9 cellular contexts compared by ENCODE assay signal in genomic region chr5:135053278-135053677, GRCh38. TPM values are rescaled to one million over a fixed set of nuclear protein-coding genes. Genes with fewer than 3 reads are reported as not detected.
A peak's percentile ranks its signal among the peaks of the same experiment; 100 is the strongest.
DNase-seq lines count a peak whose midpoint lies in the region; ATAC-seq and TF ChIP-seq lines count a peak whose summit lies in the region.
"Had no signal": no experiment of that assay in that cellular context is flagged by ENCODE, and none has a peak within 500 bp of the region (broad histone marks: within the 10 kb centered on the region; RNA-seq: fewer than 3 reads in every experiment).

No MANE protein-coding gene starts in this region.

- TF ChIP-seq CTCF in Loucy (conservative IDR thresholded peaks at IDR 0.05; ENCODE audit: low read length) (no peak), mucosa of descending colon (IDR thresholded peaks at IDR 0.05) (no peak), gastroesophageal sphincter (IDR thresholded peaks at IDR 0.05) (no peak)

- H3K9me3 ChIP-seq in Loucy (ENCODE audit: insufficient read depth, low read depth, low read length), result no peaks in the 10 kb centered on the region
- no peaks in the 10 kb centered on the region for H3K9me3 ChIP-seq in mucosa of descending colon
- no peaks in the 10 kb centered on the region for H3K9me3 ChIP-seq in gastroesophageal sphincter
- H3K9me3 ChIP-seq: left ventricle myocardium inferior had no signal

- H2AFZ ChIP-seq in Loucy (ENCODE audit: low read length), result no peak overlapping the region

- H3K4me1 ChIP-seq in Loucy (ENCODE audit: insufficient read depth, low read length, poor library complexity, severe bottlenecking) (peaks cover 22% of the 10 kb centered on the region), mucosa of descending colon (ENCODE audit: low read depth) (no peaks in the 10 kb centered on the region), gastroesophageal sphincter (no peaks in the 10 kb centered on the region)

- H3K36me3 ChIP-seq in Loucy (ENCODE audit: insufficient read depth, low read length), result no peaks in the 10 kb centered on the region
- no peaks in the 10 kb centered on the region for H3K36me3 ChIP-seq in mucosa of descending colon (ENCODE audit: low read depth)
- no peaks in the 10 kb centered on the region for H3K36me3 ChIP-seq in gastroesophageal sphincter
- H3K36me3 ChIP-seq: left ventricle myocardium inferior had no signal

- ATAC-seq in HG02642 (IDR thresholded peaks at IDR 0.05; ENCODE audit: poor library complexity, unreplicated experiment) (peak; percentile 88), mucosa of descending colon (peak; percentile 65), gastroesophageal sphincter (no peak)

- H3K4me3 ChIP-seq in Loucy (ENCODE audit: low read length, poor library complexity, severe bottlenecking), result no peak overlapping the region
- no peak overlapping the region for H3K4me3 ChIP-seq in mucosa of descending colon
- H3K4me3 ChIP-seq in gastroesophageal sphincter, result no peak overlapping the region
- H3K4me3 ChIP-seq: left ventricle myocardium inferior had no signal

- TF ChIP-seq POLR2A in gastroesophageal sphincter (IDR thresholded peaks at IDR 0.05), result no peak

- no peaks in the 10 kb centered on the region for H3K9me2 ChIP-seq in Loucy (replicated peaks; ENCODE audit: low read depth, low read length)

- peak overlapping the region; percentile 56 for H3K4me2 ChIP-seq in Loucy (ENCODE audit: low read depth, low read length, poor library complexity, severe bottlenecking)

- no peak overlapping the region for H3K27ac ChIP-seq in gastroesophageal sphincter
- no peak overlapping the region for H3K27ac ChIP-seq in substantia nigra (ENCODE audit: low read depth, low read length, poor library complexity, severe bottlenecking)
- H3K27ac ChIP-seq: left ventricle myocardium inferior had no signal

- H4K20me1 ChIP-seq in Loucy (ENCODE audit: insufficient read depth, low read length, poor library complexity, severe bottlenecking), result no peaks in the 10 kb centered on the region

- H3K79me2 ChIP-seq in Loucy (ENCODE audit: insufficient read depth, low read length), result no peaks in the 10 kb centered on the region

- H3F3A ChIP-seq in Loucy (ENCODE audit: low read depth), result no peaks in the 10 kb centered on the region

- H3K27me3 ChIP-seq in Loucy (ENCODE audit: insufficient read depth, low read length, poor library complexity, severe bottlenecking), result no peaks in the 10 kb centered on the region
- H3K27me3 ChIP-seq in gastroesophageal sphincter, result peaks cover 31% of the 10 kb centered on the region

- no peak for TF ChIP-seq EP300 in gastroesophageal sphincter (IDR thresholded peaks at IDR 0.05)

- intact Hi-C loops in mucosa of descending colon (cut with DNase I, micrococcal nuclease), result no loop called here

- WGBS in gastroesophageal sphincter (ENCODE audit: low coverage in 1 of 2), 2 donors, result 83% methylated on average over 2 of the region's 3 CpGs; no CpG with 5 or more reads in 1 of the 2 donors

- DNase-seq in NCI-H1436 (lab: John Stamatoyannopoulos, UW) (peak; percentile 41), NCI-H1436 treated with DMSO at 0.1 percent for 48 hours (lab: John Stamatoyannopoulos, UW) (no peak), mucosa of descending colon (no peak), substantia nigra (lab: John Stamatoyannopoulos, UW) (no peak), DMS114 treated with DMSO at 0.1 percent for 48 hours (lab: John Stamatoyannopoulos, UW; ENCODE audit: unreplicated experiment) (no peak)
- DNase-seq: left ventricle myocardium inferior had no signal

- H3K9ac ChIP-seq in Loucy (ENCODE audit: low read depth, low read length, poor library complexity, severe bottlenecking), result no peak overlapping the region

RNA-seq across cellular contexts. Expression of gene PITX1, which starts 19.2 kb away (rescaled TPM):
- 10 to 100 TPM in 1 of 3 donors, 1 to 10 TPM in 2; 5.0 to 10.7 (median 6.2) TPM for total RNA-seq in mucosa of descending colon
- total RNA-seq in gastroesophageal sphincter, result 100 to 1,000 TPM in 2 of 4 donors, 10 to 100 TPM in 2; 17.0 to 182 (median 79.6) TPM
- total RNA-seq: left ventricle myocardium inferior had no signal
